ENCODE assay signal across 2 cellular contexts in the genomic region with DNA sequence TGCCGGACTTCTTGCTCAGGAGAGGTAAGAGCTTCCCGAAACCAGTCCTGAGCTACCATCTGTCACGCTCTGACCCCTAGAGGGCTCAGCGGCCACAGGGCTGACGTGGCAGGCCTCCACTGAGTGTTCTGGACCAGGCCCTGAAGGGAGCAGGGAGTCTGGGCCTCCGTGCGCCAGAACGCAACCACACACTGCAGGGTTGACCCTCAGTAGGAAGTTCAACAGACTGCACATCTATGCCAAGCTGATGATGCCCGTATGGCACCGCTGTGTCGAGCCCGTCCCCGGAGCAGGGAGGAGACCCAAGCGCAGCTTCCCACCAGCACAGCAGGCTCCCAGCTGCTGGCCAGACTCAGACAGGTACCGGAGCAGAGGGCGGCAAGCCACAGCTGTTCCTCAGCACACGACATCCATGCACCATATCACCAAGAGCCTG.
TF ChIP-seq lines count a peak whose summit lies in the region.

No MANE protein-coding gene starts in this region.

TF ChIP-seq in GM23338, 12 proteins besides CTCF, POLR2A, EP300 and RAD21:
- TF ChIP-seq EZH2 (IDR thresholded peaks at IDR 0.05; ENCODE audit: low read depth, unreplicated experiment) (no peak), CREB1 (CRISPR knock-in tag; IDR thresholded peaks at IDR 0.05; ENCODE audit: low read depth) (no peak), STAT1 (IDR thresholded peaks at IDR 0.05; ENCODE audit: unreplicated experiment) (no peak), ZNF114 (CRISPR knock-in tag; IDR thresholded peaks at IDR 0.05) (no peak), NANOG (IDR thresholded peaks at IDR 0.05; ENCODE audit: borderline replicate concordance) (no peak), ZNF331 (CRISPR knock-in tag; IDR thresholded peaks at IDR 0.05; ENCODE audit: low read depth) (no peak), POLR2AphosphoS5 (IDR thresholded peaks at IDR 0.05; ENCODE audit: low read depth) (no peak)
- TF ChIP-seq, protein P1, sequence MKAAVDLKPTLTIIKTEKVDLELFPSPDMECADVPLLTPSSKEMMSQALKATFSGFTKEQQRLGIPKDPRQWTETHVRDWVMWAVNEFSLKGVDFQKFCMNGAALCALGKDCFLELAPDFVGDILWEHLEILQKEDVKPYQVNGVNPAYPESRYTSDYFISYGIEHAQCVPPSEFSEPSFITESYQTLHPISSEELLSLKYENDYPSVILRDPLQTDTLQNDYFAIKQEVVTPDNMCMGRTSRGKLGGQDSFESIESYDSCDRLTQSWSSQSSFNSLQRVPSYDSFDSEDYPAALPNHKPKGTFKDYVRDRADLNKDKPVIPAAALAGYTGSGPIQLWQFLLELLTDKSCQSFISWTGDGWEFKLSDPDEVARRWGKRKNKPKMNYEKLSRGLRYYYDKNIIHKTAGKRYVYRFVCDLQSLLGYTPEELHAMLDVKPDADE (IDR thresholded peaks at IDR 0.05): no peak
- TF ChIP-seq, protein P2, sequence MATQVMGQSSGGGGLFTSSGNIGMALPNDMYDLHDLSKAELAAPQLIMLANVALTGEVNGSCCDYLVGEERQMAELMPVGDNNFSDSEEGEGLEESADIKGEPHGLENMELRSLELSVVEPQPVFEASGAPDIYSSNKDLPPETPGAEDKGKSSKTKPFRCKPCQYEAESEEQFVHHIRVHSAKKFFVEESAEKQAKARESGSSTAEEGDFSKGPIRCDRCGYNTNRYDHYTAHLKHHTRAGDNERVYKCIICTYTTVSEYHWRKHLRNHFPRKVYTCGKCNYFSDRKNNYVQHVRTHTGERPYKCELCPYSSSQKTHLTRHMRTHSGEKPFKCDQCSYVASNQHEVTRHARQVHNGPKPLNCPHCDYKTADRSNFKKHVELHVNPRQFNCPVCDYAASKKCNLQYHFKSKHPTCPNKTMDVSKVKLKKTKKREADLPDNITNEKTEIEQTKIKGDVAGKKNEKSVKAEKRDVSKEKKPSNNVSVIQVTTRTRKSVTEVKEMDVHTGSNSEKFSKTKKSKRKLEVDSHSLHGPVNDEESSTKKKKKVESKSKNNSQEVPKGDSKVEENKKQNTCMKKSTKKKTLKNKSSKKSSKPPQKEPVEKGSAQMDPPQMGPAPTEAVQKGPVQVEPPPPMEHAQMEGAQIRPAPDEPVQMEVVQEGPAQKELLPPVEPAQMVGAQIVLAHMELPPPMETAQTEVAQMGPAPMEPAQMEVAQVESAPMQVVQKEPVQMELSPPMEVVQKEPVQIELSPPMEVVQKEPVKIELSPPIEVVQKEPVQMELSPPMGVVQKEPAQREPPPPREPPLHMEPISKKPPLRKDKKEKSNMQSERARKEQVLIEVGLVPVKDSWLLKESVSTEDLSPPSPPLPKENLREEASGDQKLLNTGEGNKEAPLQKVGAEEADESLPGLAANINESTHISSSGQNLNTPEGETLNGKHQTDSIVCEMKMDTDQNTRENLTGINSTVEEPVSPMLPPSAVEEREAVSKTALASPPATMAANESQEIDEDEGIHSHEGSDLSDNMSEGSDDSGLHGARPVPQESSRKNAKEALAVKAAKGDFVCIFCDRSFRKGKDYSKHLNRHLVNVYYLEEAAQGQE (IDR thresholded peaks at IDR 0.05; ENCODE audit: unreplicated experiment): no peak

TF ChIP-seq in K562, 482 proteins besides CTCF, POLR2A, EP300 and RAD21:
- TF ChIP-seq, protein P3, sequence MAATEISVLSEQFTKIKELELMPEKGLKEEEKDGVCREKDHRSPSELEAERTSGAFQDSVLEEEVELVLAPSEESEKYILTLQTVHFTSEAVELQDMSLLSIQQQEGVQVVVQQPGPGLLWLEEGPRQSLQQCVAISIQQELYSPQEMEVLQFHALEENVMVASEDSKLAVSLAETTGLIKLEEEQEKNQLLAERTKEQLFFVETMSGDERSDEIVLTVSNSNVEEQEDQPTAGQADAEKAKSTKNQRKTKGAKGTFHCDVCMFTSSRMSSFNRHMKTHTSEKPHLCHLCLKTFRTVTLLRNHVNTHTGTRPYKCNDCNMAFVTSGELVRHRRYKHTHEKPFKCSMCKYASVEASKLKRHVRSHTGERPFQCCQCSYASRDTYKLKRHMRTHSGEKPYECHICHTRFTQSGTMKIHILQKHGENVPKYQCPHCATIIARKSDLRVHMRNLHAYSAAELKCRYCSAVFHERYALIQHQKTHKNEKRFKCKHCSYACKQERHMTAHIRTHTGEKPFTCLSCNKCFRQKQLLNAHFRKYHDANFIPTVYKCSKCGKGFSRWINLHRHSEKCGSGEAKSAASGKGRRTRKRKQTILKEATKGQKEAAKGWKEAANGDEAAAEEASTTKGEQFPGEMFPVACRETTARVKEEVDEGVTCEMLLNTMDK (IDR thresholded peaks at IDR 0.05; ENCODE audit: borderline replicate concordance, insufficient read depth, low read depth, low read length, poor library complexity, severe bottlenecking): peak; percentile 33
- peak; percentile 16; the same call in 1 of the 2 replicates for TF ChIP-seq CTBP1 (IDR thresholded peaks at IDR 0.05; ENCODE audit: borderline replicate concordance)
- TF ChIP-seq NRF1 (conservative IDR thresholded peaks at IDR 0.05 in 1 of 2, IDR thresholded peaks at IDR 0.05 in 1 of 2): 0 out of 4 replicates have a peak, but pooled peaks of 1 of the 2 experiments have one; percentile 12
- TF ChIP-seq ATF1 (CRISPR knock-in tag; IDR thresholded peaks at IDR 0.05): no peak
- TF ChIP-seq ATF1 (tag; IDR thresholded peaks at IDR 0.05): peak; percentile 57
- peak; percentile 70 for TF ChIP-seq CREM (IDR thresholded peaks at IDR 0.05; ENCODE audit: low read depth)
- TF ChIP-seq, protein P4, sequence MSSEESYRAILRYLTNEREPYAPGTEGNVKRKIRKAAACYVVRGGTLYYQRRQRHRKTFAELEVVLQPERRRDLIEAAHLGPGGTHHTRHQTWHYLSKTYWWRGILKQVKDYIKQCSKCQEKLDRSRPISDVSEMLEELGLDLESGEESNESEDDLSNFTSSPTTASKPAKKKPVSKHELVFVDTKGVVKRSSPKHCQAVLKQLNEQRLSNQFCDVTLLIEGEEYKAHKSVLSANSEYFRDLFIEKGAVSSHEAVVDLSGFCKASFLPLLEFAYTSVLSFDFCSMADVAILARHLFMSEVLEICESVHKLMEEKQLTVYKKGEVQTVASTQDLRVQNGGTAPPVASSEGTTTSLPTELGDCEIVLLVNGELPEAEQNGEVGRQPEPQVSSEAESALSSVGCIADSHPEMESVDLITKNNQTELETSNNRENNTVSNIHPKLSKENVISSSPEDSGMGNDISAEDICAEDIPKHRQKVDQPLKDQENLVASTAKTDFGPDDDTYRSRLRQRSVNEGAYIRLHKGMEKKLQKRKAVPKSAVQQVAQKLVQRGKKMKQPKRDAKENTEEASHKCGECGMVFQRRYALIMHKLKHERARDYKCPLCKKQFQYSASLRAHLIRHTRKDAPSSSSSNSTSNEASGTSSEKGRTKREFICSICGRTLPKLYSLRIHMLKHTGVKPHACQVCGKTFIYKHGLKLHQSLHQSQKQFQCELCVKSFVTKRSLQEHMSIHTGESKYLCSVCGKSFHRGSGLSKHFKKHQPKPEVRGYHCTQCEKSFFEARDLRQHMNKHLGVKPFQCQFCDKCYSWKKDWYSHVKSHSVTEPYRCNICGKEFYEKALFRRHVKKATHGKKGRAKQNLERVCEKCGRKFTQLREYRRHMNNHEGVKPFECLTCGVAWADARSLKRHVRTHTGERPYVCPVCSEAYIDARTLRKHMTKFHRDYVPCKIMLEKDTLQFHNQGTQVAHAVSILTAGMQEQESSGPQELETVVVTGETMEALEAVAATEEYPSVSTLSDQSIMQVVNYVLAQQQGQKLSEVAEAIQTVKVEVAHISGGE (CRISPR knock-in tag; IDR thresholded peaks at IDR 0.05): no peak
- TF ChIP-seq ZNF444 (CRISPR knock-in tag; IDR thresholded peaks at IDR 0.05): no peak
- TF ChIP-seq, protein P5, sequence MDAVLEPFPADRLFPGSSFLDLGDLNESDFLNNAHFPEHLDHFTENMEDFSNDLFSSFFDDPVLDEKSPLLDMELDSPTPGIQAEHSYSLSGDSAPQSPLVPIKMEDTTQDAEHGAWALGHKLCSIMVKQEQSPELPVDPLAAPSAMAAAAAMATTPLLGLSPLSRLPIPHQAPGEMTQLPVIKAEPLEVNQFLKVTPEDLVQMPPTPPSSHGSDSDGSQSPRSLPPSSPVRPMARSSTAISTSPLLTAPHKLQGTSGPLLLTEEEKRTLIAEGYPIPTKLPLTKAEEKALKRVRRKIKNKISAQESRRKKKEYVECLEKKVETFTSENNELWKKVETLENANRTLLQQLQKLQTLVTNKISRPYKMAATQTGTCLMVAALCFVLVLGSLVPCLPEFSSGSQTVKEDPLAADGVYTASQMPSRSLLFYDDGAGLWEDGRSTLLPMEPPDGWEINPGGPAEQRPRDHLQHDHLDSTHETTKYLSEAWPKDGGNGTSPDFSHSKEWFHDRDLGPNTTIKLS (IDR thresholded peaks at IDR 0.05; ENCODE audit: borderline replicate concordance, low read depth): peak; percentile 93
